1 cellular context compared by ENCODE assay signal in the genomic region with DNA sequence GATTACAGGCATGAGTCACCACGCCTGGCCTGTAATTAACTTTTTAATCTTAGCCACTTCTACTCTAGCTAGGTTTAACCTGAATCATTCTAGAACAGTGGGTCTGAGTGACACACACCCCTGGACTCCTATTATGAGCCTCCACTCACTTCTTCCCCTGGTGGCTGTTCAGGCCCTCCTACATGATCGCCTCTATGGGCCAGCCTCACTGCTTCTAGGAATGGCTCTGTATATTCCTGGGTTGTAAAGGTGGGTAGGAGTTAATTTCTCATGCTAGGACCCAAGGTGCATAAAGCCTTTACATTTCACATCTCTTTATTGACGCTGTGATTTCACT.
A peak's percentile ranks its signal among the peaks of the same experiment; 100 is the strongest.
TF ChIP-seq lines count a peak whose summit lies in the region.

No MANE protein-coding gene starts in this region.

TF ChIP-seq in HepG2, 621 proteins besides CTCF, POLR2A, EP300 and RAD21:
- TF ChIP-seq ZNF737 (CRISPR knock-in tag; IDR thresholded peaks at IDR 0.05; ENCODE audit: borderline replicate concordance) (no peak), ZNF747 (CRISPR knock-in tag; IDR thresholded peaks at IDR 0.05; ENCODE audit: borderline replicate concordance) (no peak), SP1 (IDR thresholded peaks at IDR 0.05) (no peak), SP1 (CRISPR knock-in tag; IDR thresholded peaks at IDR 0.05) (no peak), ZFP90 (CRISPR knock-in tag; IDR thresholded peaks at IDR 0.05; ENCODE audit: borderline replicate concordance) (no peak), ZNF777 (CRISPR knock-in tag; IDR thresholded peaks at IDR 0.05) (peak; percentile 19; the same call in 1 of the 2 replicates)
